Comparison of ENCODE assay signal across 8 cellular contexts in the genomic region with DNA sequence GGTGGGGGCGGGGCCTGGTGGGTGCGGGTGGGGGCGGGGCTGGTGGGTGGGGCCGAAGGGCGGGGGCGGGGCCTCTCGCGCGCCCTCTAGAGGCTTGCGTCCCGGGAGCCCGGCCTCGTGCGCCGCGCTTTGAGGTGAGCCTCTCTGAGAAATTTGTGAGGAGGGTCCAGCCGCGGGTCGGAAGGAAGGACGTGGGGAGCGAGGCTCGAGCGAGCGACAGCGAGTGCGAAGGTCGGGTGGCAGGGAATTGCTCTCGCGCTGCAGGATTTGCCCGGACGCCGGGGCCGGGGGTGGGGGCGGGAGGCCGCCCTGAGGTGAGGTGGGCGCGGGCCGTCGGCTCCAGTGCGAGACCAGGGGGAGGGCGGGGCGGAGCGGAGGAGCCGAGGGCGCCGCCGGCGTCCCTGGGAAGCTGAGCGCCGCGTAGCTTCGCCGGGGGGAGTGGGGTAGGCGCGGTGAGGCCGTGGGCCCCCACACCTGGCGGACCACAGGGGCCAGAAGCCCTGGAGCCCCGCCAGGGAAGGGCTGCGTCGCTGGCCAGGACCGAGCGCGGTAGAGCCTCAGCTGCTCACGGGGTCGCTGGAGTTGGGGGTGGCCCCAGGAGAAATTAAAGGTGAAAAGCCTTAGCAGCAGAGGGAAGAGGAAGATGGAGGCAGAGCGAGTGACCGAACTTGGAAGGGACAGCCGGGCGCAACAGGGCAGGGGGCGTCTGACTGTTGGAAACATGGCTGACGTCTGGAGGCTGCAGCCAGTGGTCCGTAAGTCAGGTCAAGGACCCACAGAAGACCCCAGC. TPM values are rescaled to one million over a fixed set of nuclear protein-coding genes. Genes with fewer than 3 reads are reported as not detected.
DNase-seq lines count a peak whose midpoint lies in the region; ATAC-seq and TF ChIP-seq lines count a peak whose summit lies in the region.

No MANE protein-coding gene starts in this region.

- 2 to 6% (median 2%) methylated on average over 27 to 72 of the region's 72 CpGs for WGBS in spleen, 5 donors

- peak; percentile 22 for ATAC-seq in HG02588 (IDR thresholded peaks at IDR 0.05; ENCODE audit: unreplicated experiment)
- ATAC-seq in GM21526 (IDR thresholded peaks at IDR 0.05; ENCODE audit: low FRiP score, unreplicated experiment): no peak

- H3K9ac ChIP-seq in iPS-18a (ENCODE audit: low read length): peak overlapping the region; percentile 65

- no peaks in the 10 kb centered on the region for H3K9me3 Mint-ChIP-seq in activated T-cell treated with anti-CD3 and anti-CD28 coated beads, Interleukin-2, amount 50 U/mL, for 24 hours
- H3K9me3 Mint-ChIP-seq in activated naive CD8-positive, alpha-beta T cell (ENCODE audit: low read depth): peaks cover 5% of the 10 kb centered on the region

- H3K4me1 ChIP-seq in iPS-18a (ENCODE audit: control insufficient read depth, low read depth, low read length): peaks cover 7% of the 10 kb centered on the region
- H3K4me1 ChIP-seq in spleen: peaks cover 6 to 46% (median 29%) of the 10 kb centered on the region in 6 donors

- TF ChIP-seq CTCF in spleen (IDR thresholded peaks at IDR 0.05 in 8 of 11, conservative IDR thresholded peaks at IDR 0.05 in 3 of 11): peak in 10 of 11 experiments; percentile 17 to 84 (median 62)

- no peak for TF ChIP-seq POLR2A in spleen (IDR thresholded peaks at IDR 0.05)

- H3K27me3 Mint-ChIP-seq in activated T-cell treated with anti-CD3 and anti-CD28 coated beads, Interleukin-2, amount 50 U/mL, for 24 hours: no peaks in the 10 kb centered on the region
- no peaks in the 10 kb centered on the region for H3K27me3 Mint-ChIP-seq in activated naive CD8-positive, alpha-beta T cell

- H3K36me3 ChIP-seq in iPS-18a (ENCODE audit: control insufficient read depth, low read depth, low read length): peaks cover 25% of the 10 kb centered on the region
- H3K36me3 ChIP-seq in spleen: peaks cover 0 to 30% (median 8%) of the 10 kb centered on the region in 6 donors

- H3K4me3 Mint-ChIP-seq in activated T-cell treated with anti-CD3 and anti-CD28 coated beads, Interleukin-2, amount 50 U/mL, for 24 hours: peak overlapping the region; percentile 91
- peak overlapping the region; percentile 92 for H3K4me3 Mint-ChIP-seq in activated naive CD8-positive, alpha-beta T cell

- H3K4me3 ChIP-seq in iPS-18a (ENCODE audit: low read length): peak overlapping the region; percentile 61
- peak overlapping the region; percentile 48 to 99 (median 90) for H3K4me3 ChIP-seq in spleen

- no peak for DNase-seq in activated T-cell treated with anti-CD3 and anti-CD28 coated beads, Interleukin-2, amount 50 U/mL, for 24 hours
- DNase-seq in activated T-cell treated with anti-CD3 and anti-CD28 coated beads, Interleukin-2, amount 50 U/mL, for 48 hours: no peak
- DNase-seq in NCI-H2029 (lab: John Stamatoyannopoulos, UW) (peak; percentile 83), spleen (peak; percentile 94)

- H3K27ac ChIP-seq in iPS-18a (ENCODE audit: low read length) (peak overlapping the region; percentile 29), spleen (peak overlapping the region; percentile 42 to 89 (median 56))

- H3K9me3 ChIP-seq in iPS-18a (ENCODE audit: control insufficient read depth, low read depth, low read length) (peaks cover 10% of the 10 kb centered on the region), spleen (no peaks in the 10 kb centered on the region)

- peaks cover 57% of the 10 kb centered on the region for H3K4me1 Mint-ChIP-seq in activated T-cell treated with anti-CD3 and anti-CD28 coated beads, Interleukin-2, amount 50 U/mL, for 24 hours (ENCODE audit: low read depth)
- peaks cover 55% of the 10 kb centered on the region for H3K4me1 Mint-ChIP-seq in activated naive CD8-positive, alpha-beta T cell (ENCODE audit: low read depth)

- H3K27me3 ChIP-seq in iPS-18a (ENCODE audit: control insufficient read depth, insufficient read depth, low read length): peaks cover 5% of the 10 kb centered on the region
- no peaks in the 10 kb centered on the region for H3K27me3 ChIP-seq in spleen (replicated peaks in 1 of 7)

- H3K36me3 Mint-ChIP-seq in activated T-cell treated with anti-CD3 and anti-CD28 coated beads, Interleukin-2, amount 50 U/mL, for 24 hours (ENCODE audit: low read depth): peaks cover 52% of the 10 kb centered on the region
- H3K36me3 Mint-ChIP-seq in activated naive CD8-positive, alpha-beta T cell: peaks cover 20% of the 10 kb centered on the region

- peak overlapping the region; percentile 97 for H3K27ac Mint-ChIP-seq in activated T-cell treated with anti-CD3 and anti-CD28 coated beads, Interleukin-2, amount 50 U/mL, for 24 hours
- peak overlapping the region; percentile 98 for H3K27ac Mint-ChIP-seq in activated naive CD8-positive, alpha-beta T cell

- intact Hi-C loops in spleen (cut with DNase I; ENCODE audit: low total_unique reads): no loop called here

RNA-seq across cellular contexts. Expression of gene LSS, which starts 0.8 kb away (rescaled TPM):
- 10 to 100 TPM; 18.2 to 31.2 (median 28.8) TPM for total RNA-seq in spleen
- 10 to 100 TPM in 1 of 3 donors, 1 to 10 TPM in 2; 6.3 to 17.5 (median 9.8) TPM for polyA plus RNA-seq in spleen

RNA-seq across cellular contexts. Expression of gene SPATC1L, which starts 45.1 kb away (rescaled TPM):
- total RNA-seq in spleen: 10 to 100 TPM in 2 of 7 donors, 1 to 10 TPM in 5; 4.4 to 10.5 (median 7.7) TPM
- 10 to 100 TPM; 10.8 to 13.4 (median 13.1) TPM for polyA plus RNA-seq in spleen

RNA-seq across cellular contexts. Expression of gene MCM3AP, which starts 56.1 kb away (rescaled TPM):
- total RNA-seq in spleen: 100 to 1,000 TPM in 5 of 7 donors, 10 to 100 TPM in 2; 96.8 to 144 (median 115) TPM
- 10 to 100 TPM; 35.2 to 75.5 (median 55.2) TPM for polyA plus RNA-seq in spleen

RNA-seq across cellular contexts. Expression of gene YBEY, which starts 56.8 kb away (rescaled TPM):
- total RNA-seq in spleen: 10 to 100 TPM in 5 of 7 donors, 1 to 10 TPM in 2; 7.8 to 20.6 (median 12.0) TPM
- 10 to 100 TPM; 18.3 to 32.0 (median 30.2) TPM for polyA plus RNA-seq in spleen

Comparison
In these comparisons a context has a peak if more than half of its experiments do, and no peak if none do; other contexts are left out.
1. DNase-seq: peak in NCI-H2029 (single experiment) and spleen (single experiment); none in activated T-cell treated with anti-CD3 and anti-CD28 coated beads, Interleukin-2, amount 50 U/mL, for 24 hours (single experiment) and activated T-cell treated with anti-CD3 and anti-CD28 coated beads, Interleukin-2, amount 50 U/mL, for 48 hours (0 of 2).